1 cellular context compared by ENCODE assay signal in genomic region chrX:137573356-137574101, GRCh38.
TF ChIP-seq lines count a peak whose summit lies in the region.

No MANE protein-coding gene starts in this region.

TF ChIP-seq in GM23338, 12 proteins besides CTCF, POLR2A, EP300 and RAD21 (continued from another document):
- TF ChIP-seq ZNF462 (CRISPR knock-in tag; IDR thresholded peaks at IDR 0.05) (no peak), CREB1 (CRISPR knock-in tag; IDR thresholded peaks at IDR 0.05; ENCODE audit: low read depth) (no peak), ZNF331 (CRISPR knock-in tag; IDR thresholded peaks at IDR 0.05; ENCODE audit: low read depth) (no peak), REST (IDR thresholded peaks at IDR 0.05; ENCODE audit: unreplicated experiment) (no peak), POLR2AphosphoS5 (IDR thresholded peaks at IDR 0.05; ENCODE audit: low read depth) (no peak)
